In the genomic region with DNA sequence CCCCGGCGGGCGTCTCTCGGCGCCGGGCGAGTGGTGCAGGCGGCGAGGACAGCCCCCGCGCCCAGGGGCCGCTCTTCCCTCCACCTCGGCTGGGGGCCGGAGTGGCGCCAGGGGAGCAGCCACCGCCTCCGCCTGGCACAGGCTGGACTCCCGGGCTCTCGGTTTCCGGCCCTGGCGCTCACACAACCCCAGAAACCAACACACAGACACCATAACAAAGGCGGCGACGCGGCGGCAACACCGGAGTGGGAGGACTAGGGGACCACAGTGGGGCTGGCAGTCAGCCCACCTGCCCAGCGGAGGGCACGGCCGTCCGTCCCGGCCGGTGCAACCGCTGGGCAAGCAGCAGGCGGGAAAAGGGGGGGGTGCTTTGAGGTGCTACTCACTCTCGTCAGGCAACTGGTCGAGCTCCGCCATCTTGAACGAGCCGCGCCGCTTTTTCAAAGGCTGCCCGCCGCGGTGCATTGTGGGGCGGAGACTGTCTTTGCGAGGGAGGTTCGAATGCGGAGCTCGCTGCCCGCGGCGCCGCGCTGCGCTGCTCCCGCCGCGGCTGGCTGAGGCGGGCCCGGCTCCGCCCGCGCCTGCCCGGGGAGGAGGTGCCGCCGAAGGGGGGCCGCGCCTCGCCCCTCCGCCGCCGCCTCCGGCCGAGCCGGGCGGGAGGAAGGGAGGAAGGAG, we compare ENCODE assay signal across 8 cellular contexts. TPM values are rescaled to one million over a fixed set of nuclear protein-coding genes. Genes with fewer than 3 reads are reported as not detected.
A peak's percentile ranks its signal among the peaks of the same experiment; 100 is the strongest.
DNase-seq lines count a peak whose midpoint lies in the region; ATAC-seq lines count a peak whose summit lies in the region.

A gene with protein sequence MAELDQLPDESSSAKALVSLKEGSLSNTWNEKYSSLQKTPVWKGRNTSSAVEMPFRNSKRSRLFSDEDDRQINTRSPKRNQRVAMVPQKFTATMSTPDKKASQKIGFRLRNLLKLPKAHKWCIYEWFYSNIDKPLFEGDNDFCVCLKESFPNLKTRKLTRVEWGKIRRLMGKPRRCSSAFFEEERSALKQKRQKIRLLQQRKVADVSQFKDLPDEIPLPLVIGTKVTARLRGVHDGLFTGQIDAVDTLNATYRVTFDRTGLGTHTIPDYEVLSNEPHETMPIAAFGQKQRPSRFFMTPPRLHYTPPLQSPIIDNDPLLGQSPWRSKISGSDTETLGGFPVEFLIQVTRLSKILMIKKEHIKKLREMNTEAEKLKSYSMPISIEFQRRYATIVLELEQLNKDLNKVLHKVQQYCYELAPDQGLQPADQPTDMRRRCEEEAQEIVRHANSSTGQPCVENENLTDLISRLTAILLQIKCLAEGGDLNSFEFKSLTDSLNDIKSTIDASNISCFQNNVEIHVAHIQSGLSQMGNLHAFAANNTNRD (minus strand): TSS at position 442 of the 675 bp plus-strand sequence. CDS start 25 bp downstream, at position 417.

- ATAC-seq in GM19043 (IDR thresholded peaks at IDR 0.05; ENCODE audit: low read depth, unreplicated experiment) (peak; percentile 66), HG03354 (IDR thresholded peaks at IDR 0.05; ENCODE audit: poor library complexity, severe bottlenecking, unreplicated experiment) (peak; percentile 87)

- DNase-seq in AML-193 (lab: John Stamatoyannopoulos, UW) (peak; percentile 78 to 79), NCI-H446 treated with DMSO at 0.1 percent for 48 hours (lab: John Stamatoyannopoulos, UW) (peak; percentile 83), cerebellum (ENCODE audit: low spot score) (peak; percentile 84), kidney glomerular epithelial cell (lab: John Stamatoyannopoulos, UW) (peak; percentile 82)
- peak; percentile 94 for DNase-seq in activated CD4-positive, CD25-positive, alpha-beta regulatory T cell treated with anti-CD3 and anti-CD28 coated beads, Interleukin-2, amount 50 U/mL, for 72 hours
- peak; percentile 84 to 90 for DNase-seq in stimulated activated CD4-positive, alpha-beta T cell treated with anti-CD3 and anti-CD28 coated beads, Interleukin-15, amount 100 ng/mL, for 48 hours (ENCODE audit: low read depth in 2 of 2)

RNA-seq across cellular contexts. Expression of the gene that starts here (rescaled TPM):
- 9.5 TPM for total RNA-seq in cerebellum

Comparison
In these comparisons a context has a peak if more than half of its experiments do, and no peak if none do; other contexts are left out.
1. Peak in every context shown above with its lines: DNase-seq and ATAC-seq.